In the genomic region with DNA sequence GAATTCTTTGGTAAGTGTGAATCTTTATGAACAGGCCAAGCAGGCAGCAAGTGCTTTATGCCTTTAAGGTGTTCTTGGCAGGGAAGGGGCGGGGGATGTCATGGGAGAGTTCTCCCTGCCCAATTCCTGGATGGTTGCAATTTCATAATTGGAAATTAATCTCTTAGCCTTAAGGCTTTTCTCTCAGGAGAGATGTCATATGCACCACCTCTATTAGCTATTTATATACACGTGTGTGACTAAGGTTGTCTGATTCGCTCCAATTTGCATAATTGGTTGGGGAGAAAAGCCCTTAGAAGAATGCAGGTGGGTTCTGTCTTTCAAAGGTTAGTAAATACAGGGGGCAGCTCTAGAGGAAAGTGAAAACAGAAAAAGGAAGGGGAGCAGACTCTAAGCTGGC, we compare ENCODE assay signal across 16 cellular contexts. TPM values are rescaled to one million over a fixed set of nuclear protein-coding genes. Genes with fewer than 3 reads are reported as not detected.
DNase-seq lines count a peak whose midpoint lies in the region; ATAC-seq lines count a peak whose summit lies in the region.
"Had no signal": no experiment of that assay in that cellular context is flagged by ENCODE, and none has a peak within 500 bp of the region (broad histone marks: within the 10 kb centered on the region; RNA-seq: fewer than 3 reads in every experiment).

No MANE protein-coding gene starts in this region.

- H3K27ac Mint-ChIP-seq in natural killer cell treated with Interleukin-12 subunit alpha and Interleukin-12 subunit beta and Interleukin-15 and Interleukin-18, amount 100 ng/mL, for 72 hours, result peak overlapping the region; percentile 87 to 91
- peak overlapping the region in 1 of 2 donors; percentile 34 for H3K27ac Mint-ChIP-seq in stimulated activated naive CD8-positive, alpha-beta T cell treated with anti-CD3 and anti-CD28 coated beads, Interleukin-15, amount 100 ng/mL, for 72 hours
- H3K27ac Mint-ChIP-seq: activated naive CD4-positive, alpha-beta T cell treated with anti-CD3 and anti-CD28 coated beads, Interleukin-2, amount 50 U/mL, for 72 hours had no signal

- no peaks in the 10 kb centered on the region for H3K9me3 Mint-ChIP-seq in natural killer cell treated with Interleukin-12 subunit alpha and Interleukin-12 subunit beta and Interleukin-15 and Interleukin-18, amount 100 ng/mL, for 72 hours
- no peaks in the 10 kb centered on the region for H3K9me3 Mint-ChIP-seq in stimulated activated naive CD8-positive, alpha-beta T cell treated with anti-CD3 and anti-CD28 coated beads, Interleukin-15, amount 100 ng/mL, for 72 hours
- H3K9me3 Mint-ChIP-seq: activated naive CD4-positive, alpha-beta T cell treated with anti-CD3 and anti-CD28 coated beads, Interleukin-2, amount 50 U/mL, for 72 hours had no signal

- peaks cover 0 to 5% of the 10 kb centered on the region in 2 donors for H3K27me3 Mint-ChIP-seq in natural killer cell treated with Interleukin-12 subunit alpha and Interleukin-12 subunit beta and Interleukin-15 and Interleukin-18, amount 100 ng/mL, for 72 hours
- peaks cover 27% of the 10 kb centered on the region for H3K27me3 Mint-ChIP-seq in stimulated activated naive CD8-positive, alpha-beta T cell treated with anti-CD3 and anti-CD28 coated beads, Interleukin-15, amount 100 ng/mL, for 72 hours

- peaks cover 39 to 43% of the 10 kb centered on the region in 2 donors for H3K4me1 Mint-ChIP-seq in natural killer cell treated with Interleukin-12 subunit alpha and Interleukin-12 subunit beta and Interleukin-15 and Interleukin-18, amount 100 ng/mL, for 72 hours (ENCODE audit: low read depth in 2 of 2)
- peaks cover 23% of the 10 kb centered on the region for H3K4me1 Mint-ChIP-seq in stimulated activated naive CD8-positive, alpha-beta T cell treated with anti-CD3 and anti-CD28 coated beads, Interleukin-15, amount 100 ng/mL, for 72 hours

- peak overlapping the region; percentile 85 for H3K4me3 Mint-ChIP-seq in natural killer cell treated with Interleukin-12 subunit alpha and Interleukin-12 subunit beta and Interleukin-15 and Interleukin-18, amount 100 ng/mL, for 72 hours
- H3K4me3 Mint-ChIP-seq in stimulated activated naive CD8-positive, alpha-beta T cell treated with anti-CD3 and anti-CD28 coated beads, Interleukin-15, amount 100 ng/mL, for 72 hours, result no peak overlapping the region

- ATAC-seq in GM18907 (IDR thresholded peaks at IDR 0.05; ENCODE audit: unreplicated experiment) (peak; percentile 59), GM21529 (IDR thresholded peaks at IDR 0.05; ENCODE audit: unreplicated experiment) (peak; percentile 48), HG03159 (IDR thresholded peaks at IDR 0.05; ENCODE audit: unreplicated experiment) (peak; percentile 42)
- peak; percentile 18 to 44 for ATAC-seq in natural killer cell treated with Interleukin-12 subunit alpha and Interleukin-12 subunit beta and Interleukin-15 and Interleukin-18, amount 100 ng/mL, for 72 hours
- no peak for ATAC-seq in stimulated activated naive CD8-positive, alpha-beta T cell treated with anti-CD3 and anti-CD28 coated beads, Interleukin-15, amount 100 ng/mL, for 72 hours
- ATAC-seq: Panc1 had no signal

- peaks cover 9% of the 10 kb centered on the region for H3K36me3 Mint-ChIP-seq in natural killer cell treated with Interleukin-12 subunit alpha and Interleukin-12 subunit beta and Interleukin-15 and Interleukin-18, amount 100 ng/mL, for 72 hours
- H3K36me3 Mint-ChIP-seq: activated naive CD4-positive, alpha-beta T cell treated with anti-CD3 and anti-CD28 coated beads, Interleukin-2, amount 50 U/mL, for 72 hours had no signal

- no peak for DNase-seq in natural killer cell treated with Interleukin-12 subunit alpha and Interleukin-12 subunit beta and Interleukin-15 and Interleukin-18, amount 100 ng/mL, for 72 hours (ENCODE audit: low spot score)
- no peak for DNase-seq in ureter (ENCODE audit: low spot score)
- DNase-seq in stimulated activated naive CD8-positive, alpha-beta T cell treated with anti-CD3 and anti-CD28 coated beads, Interleukin-15, amount 100 ng/mL, for 72 hours, result no peak
- DNase-seq in epidermal melanocyte (ENCODE audit: insufficient read length, low spot score), result no peak
- no peak for DNase-seq in NCI-H1436 (lab: John Stamatoyannopoulos, UW)
- DNase-seq: foreskin melanocyte, GOT3, mammary epithelial cell, NCI-H1092, NCI-H226, stomach had no signal

RNA-seq across cellular contexts. Expression of a gene that starts 5.2 kb away (rescaled TPM):
- 1 to 10 TPM in 1 of 2 donors, under 1 TPM in 1; 0.14 to 1.0 TPM for total RNA-seq in natural killer cell treated with Interleukin-12 subunit alpha and Interleukin-12 subunit beta and Interleukin-15 and Interleukin-18, amount 100 ng/mL, for 72 hours
- 12.5 TPM for total RNA-seq in ureter

RNA-seq across cellular contexts. Expression of a gene that starts 46.2 kb away (rescaled TPM):
- 10 to 100 TPM in 1 of 2 donors, 1 to 10 TPM in 1; 7.6 to 25.5 TPM for total RNA-seq in natural killer cell treated with Interleukin-12 subunit alpha and Interleukin-12 subunit beta and Interleukin-15 and Interleukin-18, amount 100 ng/mL, for 72 hours
- 14.6 TPM for total RNA-seq in ureter
